In genomic region chr7:151539055-151539714, GRCh38 we compare ENCODE assay signal across 8 cellular contexts. TPM values are rescaled to one million over a fixed set of nuclear protein-coding genes. Genes with fewer than 3 reads are reported as not detected.
A peak's percentile ranks its signal among the peaks of the same experiment; 100 is the strongest.
DNase-seq lines count a peak whose midpoint lies in the region; ATAC-seq, FAIRE-seq and TF ChIP-seq lines count a peak whose summit lies in the region.

No MANE protein-coding gene starts in this region.

- H3K79me2 ChIP-seq in Loucy (ENCODE audit: insufficient read depth, low read length) = no peaks in the 10 kb centered on the region
- no peaks in the 10 kb centered on the region for H3K79me2 ChIP-seq in GM12878 (ENCODE audit: control insufficient read depth, insufficient read depth, low read length)

- SMC1A ChIA-PET in GM12878 (lab: Charles Lee; ENCODE audit: uncharacterized antibody, unreplicated experiment) = interaction anchor here (0.8 to 1.4 kb wide), 10 partner anchors 13 to 228 kb away, joined by 3 to 6 read pairs (median 4); partner anchors contain the start of gene RHEB

- in situ Hi-C loops in GM12878 (cut with MboI) = no loop called here

- H3F3A ChIP-seq in Loucy (ENCODE audit: low read depth) = no peaks in the 10 kb centered on the region

- H4K20me1 ChIP-seq in Loucy (ENCODE audit: insufficient read depth, low read length, poor library complexity, severe bottlenecking) = no peaks in the 10 kb centered on the region
- no peaks in the 10 kb centered on the region for H4K20me1 ChIP-seq in GM12878 (ENCODE audit: control insufficient read depth, insufficient read depth)

- H3K27me3 ChIP-seq in Loucy (ENCODE audit: insufficient read depth, low read length, poor library complexity, severe bottlenecking) (no peaks in the 10 kb centered on the region), GM12878 (replicated peaks in 1 of 2; ENCODE audit: control insufficient read depth in 2 of 2, insufficient read depth in 2 of 2, low read length in 1 of 2) (no peaks in the 10 kb centered on the region)

- CTCF ChIA-PET in GM12878 (lab: Yijun Ruan, JAX) = interaction anchor here (0.7 to 2.5 kb wide), 6 partner anchors 19 to 189 kb away, joined by 3 to 9 read pairs (median 3); partner anchors contain the start of gene RHEB

- RAD21 ChIA-PET in GM12878 (lab: Charles Lee; ENCODE audit: unreplicated experiment) = interaction anchor here (0.7 to 2.8 kb wide), 4 partner anchors 19 to 94 kb away, joined by 3 to 17 read pairs (median 8); partner anchors contain the start of gene RHEB

- H3K4me2 ChIP-seq in Loucy (ENCODE audit: low read depth, low read length, poor library complexity, severe bottlenecking) = peak overlapping the region; percentile 37
- H3K4me2 ChIP-seq in GM12878 (ENCODE audit: control insufficient read depth, insufficient read depth) = no peak overlapping the region

- H3K36me3 ChIP-seq in Loucy (ENCODE audit: insufficient read depth, low read length) (no peaks in the 10 kb centered on the region), GM12878 (ENCODE audit: control insufficient read depth in 2 of 2, insufficient read depth in 2 of 2, low read length in 1 of 2) (no peaks in the 10 kb centered on the region), mucosa of descending colon (ENCODE audit: low read depth) (no peaks in the 10 kb centered on the region)

- TF ChIP-seq POLR2A in GM12878 (IDR thresholded peaks at IDR 0.05; ENCODE audit: low read depth, low read length) = no peak

- ATAC-seq in GM12878 (peak; percentile 99), mucosa of descending colon (peak; percentile 28), HG03139 (IDR thresholded peaks at IDR 0.05; ENCODE audit: unreplicated experiment) (no peak)

- H3K4me3 ChIP-seq in Loucy (ENCODE audit: low read length, poor library complexity, severe bottlenecking) = no peak overlapping the region
- H3K4me3 ChIP-seq in GM12878 = no peak overlapping the region
- no peak overlapping the region for H3K4me3 ChIP-seq in mucosa of descending colon

- no TSS peak for BruUV-seq in GM12878 (replicated peaks; lab: Mats Ljungman, UMichigan)

- WGBS in GM12878 (ENCODE audit: insufficient coverage, insufficient replicate concordance, low lambda C conversion rate, missing lambda C conversion rate) = 53% methylated on average over 10 of the region's 10 CpGs

- no peak for TF ChIP-seq RAD21 in GM12878 (IDR thresholded peaks at IDR 0.05; ENCODE audit: insufficient read depth, low read depth, low read length)

- H3K9me2 ChIP-seq in Loucy (replicated peaks; ENCODE audit: low read depth, low read length) = no peaks in the 10 kb centered on the region

- H3K27ac ChIP-seq in GM12878 (ENCODE audit: control insufficient read depth, insufficient read depth) = no peak overlapping the region

- TF ChIP-seq CTCF in Loucy (conservative IDR thresholded peaks at IDR 0.05; ENCODE audit: low read length) = no peak
- no peak for TF ChIP-seq CTCF in GM12878 (IDR thresholded peaks at IDR 0.05 in 2 of 3, conservative IDR thresholded peaks at IDR 0.05 in 1 of 3; ENCODE audit: control insufficient read depth in 2 of 3, extremely low read depth in 1 of 3, insufficient read depth in 1 of 3, low read depth in 3 of 3, low read length in 3 of 3)
- no peak for TF ChIP-seq CTCF in mucosa of descending colon (IDR thresholded peaks at IDR 0.05)

- no peak for TF ChIP-seq EP300 in GM12878 (IDR thresholded peaks at IDR 0.05; ENCODE audit: borderline replicate concordance in 1 of 2, control insufficient read depth in 1 of 2, low read depth in 2 of 2, low read length in 2 of 2)

- no peak for FAIRE-seq in GM12878 (lab: Jason Lieb, UNC)

- H3K4me1 ChIP-seq in Loucy (ENCODE audit: insufficient read depth, low read length, poor library complexity, severe bottlenecking) (no peaks in the 10 kb centered on the region), GM12878 (ENCODE audit: control insufficient read depth, insufficient read depth, low read length) (no peaks in the 10 kb centered on the region), mucosa of descending colon (ENCODE audit: low read depth) (no peaks in the 10 kb centered on the region)

- peak; percentile 21 to 40 for DNase-seq in NCI-H187 (lab: John Stamatoyannopoulos, UW)
- no peak for DNase-seq in NCI-H187 treated with DMSO at 0.1 percent for 48 hours (lab: John Stamatoyannopoulos, UW)
- no peak for DNase-seq in GM12878 (ENCODE audit: low read depth, low spot score)
- no peak for DNase-seq in mucosa of descending colon
- no peak for DNase-seq in mesenteric fat pad (ENCODE audit: low spot score)
- no peak for DNase-seq in HT-29 (ENCODE audit: low spot score)

- H3K9ac ChIP-seq in Loucy (ENCODE audit: low read depth, low read length, poor library complexity, severe bottlenecking) (no peak overlapping the region), GM12878 (ENCODE audit: control insufficient read depth, insufficient read depth, low read length) (no peak overlapping the region)

- POLR2A ChIA-PET in GM12878 (lab: Charles Lee) = interaction anchor here (1.5 to 1.8 kb wide), 3 partner anchors 19 to 93 kb away, joined by 5 to 11 read pairs (median 9); partner anchors contain the start of gene RHEB

- no peaks in the 10 kb centered on the region for H3K9me3 ChIP-seq in Loucy (ENCODE audit: insufficient read depth, low read depth, low read length)
- H3K9me3 ChIP-seq in GM12878 (replicated peaks; ENCODE audit: control insufficient read depth, insufficient read depth, low read length) = no peaks in the 10 kb centered on the region; the same call in 2 of the 3 replicates
- no peaks in the 10 kb centered on the region for H3K9me3 ChIP-seq in mucosa of descending colon

- intact Hi-C loops in GM12878 (cut with micrococcal nuclease; ENCODE audit: unreplicated experiment) (no loop called here), mucosa of descending colon (cut with DNase I, micrococcal nuclease) (no loop called here)

- H2AFZ ChIP-seq in Loucy (ENCODE audit: low read length) = peak overlapping the region; percentile 51; the same call in 1 of the 2 replicates
- H2AFZ ChIP-seq in GM12878 (ENCODE audit: control insufficient read depth, low read depth, low read length) = peak overlapping the region; percentile 19; the same call in 1 of the 2 replicates

TF ChIP-seq in GM12878, 131 proteins besides CTCF, POLR2A, EP300 and RAD21 (continues in another document):
- TF ChIP-seq MEF2A (IDR thresholded peaks at IDR 0.05; ENCODE audit: insufficient read depth, low read depth, low read length) (no peak), ELK1 (IDR thresholded peaks at IDR 0.05; ENCODE audit: low read depth, low read length) (no peak), SKIL (IDR thresholded peaks at IDR 0.05; ENCODE audit: low read depth, poor library complexity, severe bottlenecking) (no peak), DPF2 (IDR thresholded peaks at IDR 0.05) (no peak), HDGF (IDR thresholded peaks at IDR 0.05) (no peak), SRF (IDR thresholded peaks at IDR 0.05; ENCODE audit: low read depth in 2 of 2, low read length in 2 of 2) (no peak), NFXL1 (IDR thresholded peaks at IDR 0.05; ENCODE audit: borderline replicate concordance) (no peak)

RNA-seq across cellular contexts. Expression of gene RHEB, which starts 19.5 kb away (rescaled TPM):
- 44.0 and 53.8 TPM in 2 replicates for total RNA-seq in GM12878 (2013; cell fraction: nucleolus; rRNA removed)
- total RNA-seq in GM12878 (2014; rRNA removed) (20.3 and 28.7 TPM in 2 replicates), GM12878 (2014; rRNA removed; fragmentation: Illumina TruSeq; extraction: Trizol) (36.1 and 37.3 TPM in 2 replicates), GM12878 (2021) (33.4 and 38.7 TPM in 2 replicates), mucosa of descending colon (100 to 1,000 TPM in 1 of 3 donors, 10 to 100 TPM in 2; 40.3 to 114 (median 73.5) TPM), mesenteric fat pad (162 TPM)
- polyA plus RNA-seq in GM12878 (2011; ENCODE audit: low read depth) = 17.9 TPM
- polyA plus RNA-seq in GM12878 (2011; rRNA removed) (67.8 and 115 TPM in 2 replicates), GM12878 (2014; fragmentation: Illumina TruSeq; extraction: Trizol) (35.9 and 55.9 TPM in 2 replicates), GM12878 (2014; fragmentation: Nextera tagmentation; extraction: Ambion mirVana) (1 to 10 TPM; 6.2 to 10.0 TPM), GM12878 (2014; rRNA removed) (28.3 and 38.7 TPM in 2 replicates), GM12878 (2016; fragmentation: Nextera tagmentation; extraction: Ambion mirVana) (10 to 100 TPM; 60.1 to 63.4 TPM)
- polyA plus RNA-seq in GM12878 (2011; cell fraction: cytosol; rRNA removed) = 17.4 and 19.8 TPM in 2 replicates
- polyA plus RNA-seq in GM12878 (2011; cell fraction: nucleus; rRNA removed) = 24.3 and 30.4 TPM in 2 replicates
- polyA plus RNA-seq in GM12878 (2012) = 30.9 and 31.4 TPM in 2 replicates
- polyA minus RNA-seq in GM12878 (2011; rRNA and poly(A)+ RNA removed) = 12.3 and 19.7 TPM in 2 replicates
- polyA minus RNA-seq in GM12878 (2011; cell fraction: cytosol; rRNA and poly(A)+ RNA removed) = 13.5 and 17.6 TPM in 2 replicates
- 11.1 and 17.7 TPM in 2 replicates for polyA minus RNA-seq in GM12878 (2011; cell fraction: nucleus; rRNA and poly(A)+ RNA removed)
- total RNA-seq in HT-29 (2014; rRNA removed; shearing (Covaris generic)) = 135 and 151 TPM in 2 replicates

Comparison
In these comparisons a context has a peak if more than half of its experiments do, and no peak if none do; other contexts are left out.
1. DNase-seq: peak in NCI-H187 (2 of 2); none in NCI-H187 treated with DMSO at 0.1 percent for 48 hours (single experiment), GM12878 (single experiment), mucosa of descending colon (0 of 3), mesenteric fat pad (single experiment) and HT-29 (single experiment).